Comparison of ENCODE assay signal across 10 cellular contexts in genomic region chr5:74056789-74057164, GRCh38.
DNase-seq lines count a peak whose midpoint lies in the region; ATAC-seq and TF ChIP-seq lines count a peak whose summit lies in the region.
"Had no signal": no experiment of that assay in that cellular context is flagged by ENCODE, and none has a peak within 500 bp of the region (broad histone marks: within the 10 kb centered on the region; RNA-seq: fewer than 3 reads in every experiment).

No MANE protein-coding gene starts in this region.

- ATAC-seq in body of pancreas, result peak; percentile 80
- ATAC-seq in left colon, result peak; percentile 90
- ATAC-seq in HG03095 (IDR thresholded peaks at IDR 0.05; ENCODE audit: unreplicated experiment), result no peak
- no peak for ATAC-seq in GM21576 (IDR thresholded peaks at IDR 0.05; ENCODE audit: unreplicated experiment)
- no peak for ATAC-seq in natural killer cell
- ATAC-seq: stimulated activated effector memory CD8-positive, alpha-beta T cell treated with anti-CD3 and anti-CD28 coated beads, Interleukin-12 subunit alpha, Interleukin-12 subunit beta, amount 100 ng/mL, for 72 hours had no signal

- no peak overlapping the region for H3K27ac ChIP-seq in body of pancreas

- peaks cover 0 to 5% of the 10 kb centered on the region in 2 donors for H3K27me3 Mint-ChIP-seq in natural killer cell (ENCODE audit: low read depth in 2 of 2)

- H3K36me3 Mint-ChIP-seq in natural killer cell, result no peaks in the 10 kb centered on the region
- H3K36me3 Mint-ChIP-seq: stimulated activated effector memory CD8-positive, alpha-beta T cell treated with anti-CD3 and anti-CD28 coated beads, Interleukin-12 subunit alpha, Interleukin-12 subunit beta, amount 100 ng/mL, for 72 hours had no signal

- H3K36me3 ChIP-seq in body of pancreas (replicated peaks in 1 of 2; ENCODE audit: insufficient read depth in 1 of 2, low read depth in 2 of 2), result no peaks in the 10 kb centered on the region

- H3K4me3 Mint-ChIP-seq in natural killer cell, result no peak overlapping the region
- H3K4me3 Mint-ChIP-seq: stimulated activated effector memory CD8-positive, alpha-beta T cell treated with anti-CD3 and anti-CD28 coated beads, Interleukin-12 subunit alpha, Interleukin-12 subunit beta, amount 100 ng/mL, for 72 hours had no signal

- H3K4me3 ChIP-seq in body of pancreas, result no peak overlapping the region

- TF ChIP-seq EP300 in Ishikawa (IDR thresholded peaks at IDR 0.05; ENCODE audit: borderline replicate concordance), result no peak

- DNase-seq in AG08395 (ENCODE audit: low spot score) (peak; percentile 17), body of pancreas (peak; percentile 55 to 70 (median 64)), left colon (peak in 1 of 2 donors; percentile 51), mesenteric fat pad (ENCODE audit: low spot score) (no peak), natural killer cell (no peak)
- DNase-seq: activated naive CD4-positive, alpha-beta T cell treated with Interleukin-2 at 50 U/mL for 16 hours had no signal

- H3K27me3 ChIP-seq in body of pancreas, result no peaks in the 10 kb centered on the region

- H3K27ac Mint-ChIP-seq in natural killer cell, result no peak overlapping the region
- H3K27ac Mint-ChIP-seq: stimulated activated effector memory CD8-positive, alpha-beta T cell treated with anti-CD3 and anti-CD28 coated beads, Interleukin-12 subunit alpha, Interleukin-12 subunit beta, amount 100 ng/mL, for 72 hours had no signal

- peak; percentile 56 for TF ChIP-seq RAD21 in Ishikawa (IDR thresholded peaks at IDR 0.05; ENCODE audit: low read depth)

- TF ChIP-seq POLR2A in body of pancreas (IDR thresholded peaks at IDR 0.05), result no peak

- no peaks in the 10 kb centered on the region for H3K9me3 ChIP-seq in body of pancreas

- peaks cover 0 to 13% of the 10 kb centered on the region in 2 donors for H3K4me1 Mint-ChIP-seq in natural killer cell
- H3K4me1 Mint-ChIP-seq: stimulated activated effector memory CD8-positive, alpha-beta T cell treated with anti-CD3 and anti-CD28 coated beads, Interleukin-12 subunit alpha, Interleukin-12 subunit beta, amount 100 ng/mL, for 72 hours had no signal

- intact Hi-C loops in body of pancreas (cut with DNase I) (no loop called here), left colon (cut with DNase I, micrococcal nuclease) (no loop called here), natural killer cell (cut with micrococcal nuclease) (loop anchor here (10.0 kb wide), 1 partner anchor 588 kb away; the partner anchor contains the start of gene ENC1)

- H3K9me3 Mint-ChIP-seq in natural killer cell, result no peaks in the 10 kb centered on the region
- H3K9me3 Mint-ChIP-seq: stimulated activated effector memory CD8-positive, alpha-beta T cell treated with anti-CD3 and anti-CD28 coated beads, Interleukin-12 subunit alpha, Interleukin-12 subunit beta, amount 100 ng/mL, for 72 hours had no signal

- TF ChIP-seq CTCF in body of pancreas (IDR thresholded peaks at IDR 0.05), result peak in 6 of 7 experiments; percentile 17 to 75 (median 58)
- no peak for TF ChIP-seq CTCF in natural killer cell (IDR thresholded peaks at IDR 0.05)

- H3K4me1 ChIP-seq in body of pancreas, result no peaks in the 10 kb centered on the region

TF ChIP-seq in Ishikawa, 13 proteins besides CTCF, POLR2A, EP300 and RAD21:
- TF ChIP-seq USF1 (IDR thresholded peaks at IDR 0.05) (no peak), NFIC (IDR thresholded peaks at IDR 0.05) (no peak), TEAD4 (IDR thresholded peaks at IDR 0.05) (no peak), YY1 (IDR thresholded peaks at IDR 0.05; ENCODE audit: low read depth) (no peak)
TF ChIP-seq in Ishikawa: peak in this region for 0.

Comparison
In these comparisons a context has a peak if more than half of its experiments do, and no peak if none do; other contexts are left out.
1. DNase-seq: peak in AG08395 (single experiment) and body of pancreas (4 of 4); none in mesenteric fat pad (single experiment) and natural killer cell (single experiment).
2. ATAC-seq: peak in body of pancreas (single experiment) and left colon (single experiment); none in HG03095 (single experiment), GM21576 (single experiment) and natural killer cell (0 of 3).